Comparison of ENCODE assay signal across 10 cellular contexts in genomic region chr1:25971044-25971881, GRCh38. TPM values are rescaled to one million over a fixed set of nuclear protein-coding genes. Genes with fewer than 3 reads are reported as not detected.
A peak's percentile ranks its signal among the peaks of the same experiment; 100 is the strongest.
DNase-seq lines count a peak whose midpoint lies in the region; ATAC-seq lines count a peak whose summit lies in the region.
"Had no signal": no experiment of that assay in that cellular context is flagged by ENCODE, and none has a peak within 500 bp of the region (broad histone marks: within the 10 kb centered on the region; RNA-seq: fewer than 3 reads in every experiment).

No MANE protein-coding gene starts in this region.

- peaks cover 45% of the 10 kb centered on the region for H3K4me1 ChIP-seq in thymus (ENCODE audit: control insufficient read depth, insufficient read depth, low read length)

- WGBS in thymus = 8% methylated on average over 8 of the region's 8 CpGs

- DNase-seq in stimulated activated CD4-positive, alpha-beta T cell treated with anti-CD3 and anti-CD28 coated beads, Interleukin-15, amount 100 ng/mL, for 24 hours = peak; percentile 44
- no peak for DNase-seq in stimulated activated CD4-positive, alpha-beta T cell treated with anti-CD3 and anti-CD28 coated beads, Interleukin-2, amount 100 ng/mL, for 48 hours
- peak; percentile 92 for DNase-seq in OCI-M1 (lab: John Stamatoyannopoulos, UW)
- peak; percentile 15 for DNase-seq in amniotic epithelial cell (ENCODE audit: low read depth)
- no peak for DNase-seq in NCI-H524 treated with DMSO at 0.1 percent for 48 hours (lab: John Stamatoyannopoulos, UW)
- no peak for DNase-seq in amniotic stem cell (lab: John Stamatoyannopoulos, UW)
- DNase-seq: activated CD4-positive, CD25-positive, alpha-beta regulatory T cell treated with anti-CD3 and anti-CD28 coated beads, Interleukin-2, amount 50 U/mL, for 72 hours; NCI-H524 had no signal

- H3K27ac ChIP-seq in thymus (ENCODE audit: low read depth) = peak overlapping the region; percentile 96

- H3K9me3 ChIP-seq in thymus (ENCODE audit: control insufficient read depth) = peaks cover 2% of the 10 kb centered on the region

- H3K4me3 ChIP-seq in thymus (ENCODE audit: low read length) = peak overlapping the region; percentile 31

- peaks cover 80% of the 10 kb centered on the region for H3K36me3 ChIP-seq in thymus (ENCODE audit: control insufficient read depth, insufficient read depth)

- ATAC-seq in GM19351 (IDR thresholded peaks at IDR 0.05; ENCODE audit: unreplicated experiment) = no peak

- H3K27me3 ChIP-seq in thymus (ENCODE audit: control insufficient read depth, insufficient read depth) = no peaks in the 10 kb centered on the region

RNA-seq across cellular contexts. Expression of gene PAFAH2, which starts 26.6 kb away (rescaled TPM):
- polyA plus RNA-seq in thymus = 28.2 TPM

RNA-seq across cellular contexts. Expression of gene EXTL1, which starts 50.3 kb away (rescaled TPM):
- 0.14 TPM for polyA plus RNA-seq in thymus

Comparison
In these comparisons a context has a peak if more than half of its experiments do, and no peak if none do; other contexts are left out.
1. DNase-seq: peak in stimulated activated CD4-positive, alpha-beta T cell treated with anti-CD3 and anti-CD28 coated beads, Interleukin-15, amount 100 ng/mL, for 24 hours (single experiment), OCI-M1 (single experiment) and amniotic epithelial cell (single experiment); none in stimulated activated CD4-positive, alpha-beta T cell treated with anti-CD3 and anti-CD28 coated beads, Interleukin-2, amount 100 ng/mL, for 48 hours (0 of 2), NCI-H524 treated with DMSO at 0.1 percent for 48 hours (single experiment) and amniotic stem cell (single experiment).